ENCODE assay signal across 19 cellular contexts in genomic region chr18:39951321-39951720, GRCh38.
DNase-seq lines count a peak whose midpoint lies in the region; ATAC-seq, FAIRE-seq and TF ChIP-seq lines count a peak whose summit lies in the region.
"Had no signal": no experiment of that assay in that cellular context is flagged by ENCODE, and none has a peak within 500 bp of the region (broad histone marks: within the 10 kb centered on the region; RNA-seq: fewer than 3 reads in every experiment).

No MANE protein-coding gene starts in this region.

- H3K9ac ChIP-seq in astrocyte (ENCODE audit: low read length), result no peak overlapping the region

- no peaks in the 10 kb centered on the region for H3K36me3 ChIP-seq in BJ (ENCODE audit: control insufficient read depth, insufficient read depth, low read length)
- no peaks in the 10 kb centered on the region for H3K36me3 ChIP-seq in astrocyte (ENCODE audit: insufficient read depth, low read length)
- H3K36me3 ChIP-seq: HAP-1 had no signal

- H3K27ac ChIP-seq in astrocyte (ENCODE audit: low read depth, low read length), result no peak overlapping the region

- no peaks in the 10 kb centered on the region for H3K27me3 ChIP-seq in BJ (ENCODE audit: control insufficient read depth, insufficient read depth, low read length)
- H3K27me3 ChIP-seq in astrocyte (ENCODE audit: insufficient read depth, low read length), result no peaks in the 10 kb centered on the region

- CTCF ChIA-PET in BJ (lab: Yijun Ruan, JAX), result no interaction called here

- H3K4me1 Mint-ChIP-seq in astrocyte (ENCODE audit: low read depth, unreplicated experiment), result peaks cover 12% of the 10 kb centered on the region
- H3K4me1 Mint-ChIP-seq: CD4-positive, alpha-beta memory T cell had no signal

- TF ChIP-seq CTCF in BJ (IDR thresholded peaks at IDR 0.05; ENCODE audit: insufficient read depth, low read depth, low read length) (no peak), astrocyte (IDR thresholded peaks at IDR 0.05; ENCODE audit: insufficient read depth, low read depth, low read length) (no peak), fibroblast of villous mesenchyme (IDR thresholded peaks at IDR 0.05; ENCODE audit: insufficient read depth, low read depth, low read length) (no peak)

- H4K20me1 ChIP-seq in astrocyte (ENCODE audit: insufficient read depth, low read length), result no peaks in the 10 kb centered on the region

- POLR2A ChIA-PET in BJ (lab: Charles Lee), result no interaction called here

- no peak for FAIRE-seq in astrocyte (lab: Jason Lieb, UNC)
- FAIRE-seq: HTR-8/SVneo had no signal

- H3K27ac Mint-ChIP-seq in astrocyte (ENCODE audit: unreplicated experiment), result no peak overlapping the region
- H3K27ac Mint-ChIP-seq: CD4-positive, alpha-beta memory T cell had no signal

- H2AFZ ChIP-seq in astrocyte (ENCODE audit: low read depth, low read length), result no peak overlapping the region

- no peak overlapping the region for H3K4me3 Mint-ChIP-seq in astrocyte (ENCODE audit: unreplicated experiment)
- H3K4me3 Mint-ChIP-seq: CD4-positive, alpha-beta memory T cell had no signal

- no peaks in the 10 kb centered on the region for H3K9me3 ChIP-seq in astrocyte (ENCODE audit: insufficient read depth, low read depth, low read length)
- H3K9me3 ChIP-seq: HAP-1 had no signal

- no peak overlapping the region for H3K4me2 ChIP-seq in astrocyte (ENCODE audit: low read length)

- H3K27me3 Mint-ChIP-seq in astrocyte (ENCODE audit: low read depth, unreplicated experiment), result no peaks in the 10 kb centered on the region
- H3K27me3 Mint-ChIP-seq: CD4-positive, alpha-beta memory T cell had no signal

- H3K36me3 Mint-ChIP-seq in astrocyte (ENCODE audit: low read depth, unreplicated experiment), result no peaks in the 10 kb centered on the region
- H3K36me3 Mint-ChIP-seq: CD4-positive, alpha-beta memory T cell had no signal

- DNase-seq in BJ (ENCODE audit: low read depth), result peak; percentile 36
- peak; percentile 37 for DNase-seq in HT1080 (ENCODE audit: low read depth)
- DNase-seq in astrocyte (ENCODE audit: low read depth), result peak; percentile 62
- DNase-seq in fibroblast of villous mesenchyme (ENCODE audit: low read depth), result peak; percentile 43
- no peak for DNase-seq in KG1 (lab: John Stamatoyannopoulos, UW)
- no peak for DNase-seq in LoVo (ENCODE audit: low spot score)
- no peak for DNase-seq in C1 segment of cervical spinal cord (lab: John Stamatoyannopoulos, UW)
- DNase-seq: CD4-positive, alpha-beta memory T cell; DMS79 treated with DMSO at 0.1 percent for 48 hours; GDM1; NCI-H1048; NCI-H1694; NCI-H2107; NCI-H345; NCI-H526 treated with DMSO at 0.1 percent for 48 hours; NK-92 treated with Interleukin-12 subunit alpha and Interleukin-12 subunit beta, amount 100 ng/mL, for 24 hours had no signal

- no peaks in the 10 kb centered on the region for H3K79me2 ChIP-seq in astrocyte (ENCODE audit: insufficient read depth, low read length)

- ATAC-seq in GM19023 (IDR thresholded peaks at IDR 0.05; ENCODE audit: unreplicated experiment), result no peak

- peaks cover 10% of the 10 kb centered on the region for H3K4me1 ChIP-seq in astrocyte (ENCODE audit: insufficient read depth, low read length)

- H3K9me3 Mint-ChIP-seq in astrocyte (ENCODE audit: unreplicated experiment), result no peaks in the 10 kb centered on the region

- H3K4me3 ChIP-seq in BJ (ENCODE audit: low read depth, low read length) (no peak overlapping the region), astrocyte (ENCODE audit: insufficient read depth, low read depth, low read length) (no peak overlapping the region), fibroblast of villous mesenchyme (ENCODE audit: low read depth, low read length) (no peak overlapping the region)
- H3K4me3 ChIP-seq: HAP-1 had no signal

Comparison
In these comparisons a context has a peak if more than half of its experiments do, and no peak if none do; other contexts are left out.
1. DNase-seq: peak in BJ (single experiment), HT1080 (single experiment), astrocyte (single experiment) and fibroblast of villous mesenchyme (single experiment); none in KG1 (single experiment), LoVo (single experiment) and C1 segment of cervical spinal cord (0 of 14).